In genomic region chr2:20457661-20458630, GRCh38 we compare ENCODE assay signal across 16 cellular contexts. TPM values are rescaled to one million over a fixed set of nuclear protein-coding genes. Genes with fewer than 3 reads are reported as not detected.
DNase-seq lines count a peak whose midpoint lies in the region; ATAC-seq and TF ChIP-seq lines count a peak whose summit lies in the region.
"Had no signal": no experiment of that assay in that cellular context is flagged by ENCODE, and none has a peak within 500 bp of the region (broad histone marks: within the 10 kb centered on the region; RNA-seq: fewer than 3 reads in every experiment).

No MANE protein-coding gene starts in this region.

- no peak overlapping the region for H3K4me3 Mint-ChIP-seq in CD14-positive monocyte
- H3K4me3 Mint-ChIP-seq: H9 had no signal

- no peak overlapping the region for H3K27ac Mint-ChIP-seq in CD14-positive monocyte
- H3K27ac Mint-ChIP-seq: H9 had no signal

- intact Hi-C loops in CD14-positive monocyte (cut with micrococcal nuclease): no loop called here

- no peaks in the 10 kb centered on the region for H3K27me3 ChIP-seq in gastroesophageal sphincter
- no peaks in the 10 kb centered on the region for H3K27me3 ChIP-seq in stomach smooth muscle (ENCODE audit: control insufficient read depth in 1 of 2, insufficient read depth in 2 of 2, low read length in 2 of 2)

- no peaks in the 10 kb centered on the region for H3K4me1 Mint-ChIP-seq in CD14-positive monocyte

- peaks cover 0 to 31% (median 10%) of the 10 kb centered on the region in 3 donors for H3K4me1 ChIP-seq in gastroesophageal sphincter
- H3K4me1 ChIP-seq in stomach smooth muscle (ENCODE audit: control insufficient read depth, insufficient read depth, low read length): peaks cover 16% of the 10 kb centered on the region

- no peak overlapping the region for H3K4me3 ChIP-seq in gastroesophageal sphincter
- H3K4me3 ChIP-seq in stomach smooth muscle (ENCODE audit: low read length in 2 of 2): no peak overlapping the region
- H3K4me3 ChIP-seq: PC-9, SK-N-MC had no signal

- H3K27me3 Mint-ChIP-seq in CD14-positive monocyte (ENCODE audit: low read depth in 3 of 3): peaks cover 15 to 30% (median 19%) of the 10 kb centered on the region in 3 donors

- H3K9me3 ChIP-seq in gastroesophageal sphincter: no peaks in the 10 kb centered on the region
- no peaks in the 10 kb centered on the region for H3K9me3 ChIP-seq in stomach smooth muscle (ENCODE audit: control insufficient read depth in 2 of 2, low read length in 2 of 2)

- H3K9ac ChIP-seq in stomach smooth muscle (ENCODE audit: low read length in 2 of 2): no peak overlapping the region

- ATAC-seq in gastroesophageal sphincter (no peak), HG02870 (IDR thresholded peaks at IDR 0.05; ENCODE audit: unreplicated experiment) (no peak)

- H3K36me3 ChIP-seq in gastroesophageal sphincter (no peaks in the 10 kb centered on the region), stomach smooth muscle (ENCODE audit: control insufficient read depth in 2 of 2, insufficient read depth in 2 of 2, low read length in 2 of 2) (no peaks in the 10 kb centered on the region)

- TF ChIP-seq POLR2A in gastroesophageal sphincter (IDR thresholded peaks at IDR 0.05): no peak

- H3K36me3 Mint-ChIP-seq in CD14-positive monocyte: no peaks in the 10 kb centered on the region

- peak overlapping the region; percentile 74 for H3K27ac ChIP-seq in VCaP
- peak overlapping the region in 3 of 4 donors; percentile 84 to 100 (median 99) for H3K27ac ChIP-seq in gastroesophageal sphincter
- H3K27ac ChIP-seq in stomach smooth muscle (ENCODE audit: low read length): peak overlapping the region; percentile 31
- H3K27ac ChIP-seq: PC-9, SK-N-MC had no signal

- TF ChIP-seq CTCF in CD14-positive monocyte (IDR thresholded peaks at IDR 0.05): no peak
- TF ChIP-seq CTCF in VCaP (conservative IDR thresholded peaks at IDR 0.05): no peak
- TF ChIP-seq CTCF in gastroesophageal sphincter (IDR thresholded peaks at IDR 0.05): no peak

- H3K9me3 Mint-ChIP-seq in CD14-positive monocyte: peaks cover 5 to 17% (median 9%) of the 10 kb centered on the region in 7 donors

- DNase-seq in CD14-positive monocyte (ENCODE audit: low spot score) (peak; percentile 1), AG08395 (ENCODE audit: low spot score) (no peak), KG1 (lab: John Stamatoyannopoulos, UW) (no peak), SK-N-DZ (ENCODE audit: low spot score) (no peak)
- DNase-seq: C1 segment of cervical spinal cord, COR-L47, DMS153, H9, NCI-H146, NCI-H446, PC-9 had no signal

- TF ChIP-seq EP300 in gastroesophageal sphincter (IDR thresholded peaks at IDR 0.05): no peak

- 94 to 95% methylated on average over 7 to 9 of the region's 10 CpGs for WGBS in gastroesophageal sphincter (ENCODE audit: low coverage in 1 of 2), 2 donors

RNA-seq across cellular contexts. Expression of gene RHOB, which starts 11.1 kb away (rescaled TPM):
- polyA plus RNA-seq in CD14-positive monocyte: 10 to 100 TPM; 43.3 to 66.3 TPM
- total RNA-seq in gastroesophageal sphincter: 1,000 to 10,000 TPM; 1,174 to 1,482 (median 1,322) TPM
- 17.7 and 26.5 TPM in 2 replicates for polyA plus RNA-seq in SK-N-DZ (2014; cell fraction: cytosol; rRNA removed)
- polyA plus RNA-seq in SK-N-DZ (2014; cell fraction: nucleus; rRNA removed): 11.5 and 17.1 TPM in 2 replicates

Comparison
In these comparisons a context has a peak if more than half of its experiments do, and no peak if none do; other contexts are left out.
1. H3K27ac ChIP-seq: peak in every context shown above with its lines; median percentile 99 in gastroesophageal sphincter; 74 in VCaP; 31 in stomach smooth muscle.